Comparison of ENCODE assay signal across 24 cellular contexts in genomic region chr10:117740088-117740487, GRCh38.
A peak's percentile ranks its signal among the peaks of the same experiment; 100 is the strongest.
DNase-seq lines count a peak whose midpoint lies in the region; ATAC-seq, FAIRE-seq and TF ChIP-seq lines count a peak whose summit lies in the region.
"Had no signal": no experiment of that assay in that cellular context is flagged by ENCODE, and none has a peak within 500 bp of the region (broad histone marks: within the 10 kb centered on the region; RNA-seq: fewer than 3 reads in every experiment).

No MANE protein-coding gene starts in this region.

- H2AFZ ChIP-seq in K562 (ENCODE audit: low read depth, low read length) (no peak overlapping the region), OCI-LY7 (ENCODE audit: low read length) (no peak overlapping the region)
- H2AFZ ChIP-seq: GM23338 had no signal

- BruUV-seq in K562 (replicated peaks; lab: Mats Ljungman, UMichigan): no TSS peak
- no TSS peak for BruUV-seq in OCI-LY7 (replicated peaks; lab: Mats Ljungman, UMichigan)

- H3K36me3 ChIP-seq in K562 (ENCODE audit: control insufficient read depth, insufficient read depth, low read length): no peaks in the 10 kb centered on the region
- H3K36me3 ChIP-seq in brain microvascular endothelial cell (replicated peaks): no peaks in the 10 kb centered on the region
- H3K36me3 ChIP-seq in OCI-LY7 (ENCODE audit: insufficient read depth, low read length): no peaks in the 10 kb centered on the region
- H3K36me3 ChIP-seq: BE2C; BLaER1 treated with 17β-estradiol and CSF1 and Interleukin-3, amounts not matched to agents 10 nM and 100 nM had no signal

- peak in 1 of 4 experiments; percentile 4 for DNase-seq in K562 (ENCODE audit: extremely low read depth in 1 of 4, low spot score in 3 of 4)
- no peak for DNase-seq in foreskin keratinocyte
- DNase-seq in activated effector memory CD4-positive, alpha-beta T cell treated with anti-CD3 and anti-CD28 coated beads, Interleukin-2, amount 50 U/mL, for 16 hours: no peak
- no peak for DNase-seq in brain microvascular endothelial cell
- no peak for DNase-seq in OCI-LY7 (ENCODE audit: low spot score)
- DNase-seq: 8988T; ACHN; AML-193; BE2C; CD4-positive, alpha-beta T cell; CD8-positive, alpha-beta memory T cell; DMS 273 treated with DMSO at 0.1 percent for 48 hours; DMS79; EL; GDM1; H9 had no signal

- POLR2A ChIA-PET in K562 (lab: Yijun Ruan, JAX): no interaction called here
- POLR2A ChIA-PET in OCI-LY7 (lab: Charles Lee): no interaction called here

- TF ChIP-seq RAD21 in Ishikawa (IDR thresholded peaks at IDR 0.05; ENCODE audit: low read depth) (no peak), K562 (CRISPR knock-in tag; conservative IDR thresholded peaks at IDR 0.05 in 1 of 2, IDR thresholded peaks at IDR 0.05 in 1 of 2) (no peak)

- TF ChIP-seq CTCF in K562 (IDR thresholded peaks at IDR 0.05 in 2 of 3, conservative IDR thresholded peaks at IDR 0.05 in 1 of 3; ENCODE audit: insufficient read depth in 2 of 3, low read depth in 1 of 3, low read length in 3 of 3): no peak
- no peak for TF ChIP-seq CTCF in foreskin keratinocyte (conservative IDR thresholded peaks at IDR 0.05)
- no peak for TF ChIP-seq CTCF in brain microvascular endothelial cell (IDR thresholded peaks at IDR 0.05; ENCODE audit: low read depth, low read length, missing control alignments)
- TF ChIP-seq CTCF in OCI-LY7 (conservative IDR thresholded peaks at IDR 0.05; ENCODE audit: low read length): no peak

- H3K9me2 ChIP-seq in OCI-LY7 (ENCODE audit: insufficient read depth, low read length): no peaks in the 10 kb centered on the region

- H3K4me2 ChIP-seq in K562 (ENCODE audit: insufficient read depth, low read length): no peak overlapping the region
- no peak overlapping the region for H3K4me2 ChIP-seq in OCI-LY7 (ENCODE audit: low read length)
- H3K4me2 ChIP-seq: A549; BLaER1 treated with 17β-estradiol and CSF1 and Interleukin-3, amounts not matched to agents 10 nM and 100 nM; GM23338 had no signal

- intact Hi-C loops in K562 (cut with micrococcal nuclease) (no loop called here), OCI-LY7 (cut with micrococcal nuclease; ENCODE audit: unreplicated experiment) (no loop called here)

- TF ChIP-seq EP300 in Ishikawa (IDR thresholded peaks at IDR 0.05; ENCODE audit: borderline replicate concordance) (no peak), K562 (IDR thresholded peaks at IDR 0.05; ENCODE audit: low read length) (no peak)

- no peaks in the 10 kb centered on the region for H4K20me1 ChIP-seq in K562 (replicated peaks; ENCODE audit: control insufficient read depth, insufficient read depth, low read length)
- no peaks in the 10 kb centered on the region for H4K20me1 ChIP-seq in OCI-LY7 (ENCODE audit: insufficient read depth, low read length)
- H4K20me1 ChIP-seq: BLaER1 treated with 17β-estradiol and CSF1 and Interleukin-3, amounts not matched to agents 10 nM and 100 nM had no signal

- H3K4me3 ChIP-seq in K562 (no peak overlapping the region), brain microvascular endothelial cell (ENCODE audit: low read depth, low read length) (no peak overlapping the region), OCI-LY7 (ENCODE audit: low read depth, low read length, poor library complexity, severe bottlenecking) (no peak overlapping the region)
- H3K4me3 ChIP-seq: A549; BLaER1 treated with 17β-estradiol and CSF1 and Interleukin-3, amounts not matched to agents 10 nM and 100 nM; GM12878; GM23338 had no signal

- no peak for FAIRE-seq in K562 (lab: Jason Lieb, UNC)
- FAIRE-seq: A549, D721Med, GM12878, GM19239 had no signal

- H3K9me1 ChIP-seq in K562 (ENCODE audit: control insufficient read depth, insufficient read depth, low read length): no peaks in the 10 kb centered on the region

- H3K9me3 ChIP-seq in K562 (replicated peaks; ENCODE audit: control insufficient read depth, insufficient read depth, low read depth, low read length) (no peaks in the 10 kb centered on the region), OCI-LY7 (ENCODE audit: low read length) (no peaks in the 10 kb centered on the region)
- H3K9me3 ChIP-seq: A549; BE2C; BLaER1 treated with 17β-estradiol and CSF1 and Interleukin-3, amounts not matched to agents 10 nM and 100 nM had no signal

- CTCF ChIA-PET in K562 (lab: Yijun Ruan, JAX; ENCODE audit: low intra/inter-chr PET ratio) (no interaction called here), OCI-LY7 (lab: Charles Lee; ENCODE audit: unreplicated experiment) (no interaction called here)

- whole genome bisulfite sequencing in K562 (ENCODE audit: insufficient coverage, low coverage, missing lambda C conversion rate): 20% methylated on average over 1 of the region's 1 CpG

- H3K9ac ChIP-seq in K562 (ENCODE audit: insufficient read depth in 1 of 2, low read depth in 2 of 2, low read length in 2 of 2): no peak overlapping the region
- H3K9ac ChIP-seq: BLaER1 treated with 17β-estradiol and CSF1 and Interleukin-3, amounts not matched to agents 10 nM and 100 nM had no signal

- H3K79me2 ChIP-seq in K562 (ENCODE audit: control insufficient read depth, insufficient read depth, low read length) (no peaks in the 10 kb centered on the region), OCI-LY7 (ENCODE audit: insufficient read depth, low read depth, low read length) (no peaks in the 10 kb centered on the region)

- in situ Hi-C loops in K562 (cut with MboI): no loop called here
- in situ Hi-C loops in brain microvascular endothelial cell (cut with HindIII; ENCODE audit: low pct_ligation_motif_present, low sequenced_read_pairs): no loop called here

- H3K27me3 ChIP-seq in K562 (ENCODE audit: control insufficient read depth in 2 of 2, insufficient read depth in 2 of 2, low read length in 2 of 2) (peaks cover 0 to 9% of the 10 kb centered on the region in 2 experiments; a peak in 3 of 5 replicates), foreskin keratinocyte (peaks cover 19% of the 10 kb centered on the region), brain microvascular endothelial cell (replicated peaks) (peaks cover 4% of the 10 kb centered on the region)
- H3K27me3 ChIP-seq: BLaER1 treated with 17β-estradiol and CSF1 and Interleukin-3, amounts not matched to agents 10 nM and 100 nM had no signal

- no peak overlapping the region for H3K27ac ChIP-seq in K562 (ENCODE audit: extremely low read depth, low read depth, low read length)
- no peak overlapping the region for H3K27ac ChIP-seq in foreskin keratinocyte
- no peak overlapping the region for H3K27ac ChIP-seq in brain microvascular endothelial cell
- H3K27ac ChIP-seq in OCI-LY7 (ENCODE audit: low read depth, low read length, poor library complexity, severe bottlenecking): no peak overlapping the region
- H3K27ac ChIP-seq: A549; BLaER1 treated with 17β-estradiol and CSF1 and Interleukin-3, amounts not matched to agents 10 nM and 100 nM had no signal

- no peak for ATAC-seq in K562
- ATAC-seq in foreskin keratinocyte: peak; percentile 12
- ATAC-seq: A549, GM12878, HCT116 had no signal

- TF ChIP-seq POLR2A in K562 (conservative IDR thresholded peaks at IDR 0.05): no peak

- H3K4me1 ChIP-seq in K562 (replicated peaks in 1 of 2; ENCODE audit: control insufficient read depth in 2 of 2, insufficient read depth in 2 of 2, low read length in 2 of 2) (no peaks in the 10 kb centered on the region), foreskin keratinocyte (no peaks in the 10 kb centered on the region), OCI-LY7 (ENCODE audit: insufficient read depth, low read length, poor library complexity, severe bottlenecking) (no peaks in the 10 kb centered on the region)
- H3K4me1 ChIP-seq: BE2C had no signal

TF ChIP-seq in Ishikawa, 13 proteins besides CTCF, POLR2A, EP300 and RAD21:
- no peak for TF ChIP-seq EGR1 (IDR thresholded peaks at IDR 0.05)
- TF ChIP-seq TAF1 (IDR thresholded peaks at IDR 0.05; ENCODE audit: low read depth): no peak
- TF ChIP-seq USF1 (IDR thresholded peaks at IDR 0.05): peak; percentile 76
TF ChIP-seq in Ishikawa: peak in this region for 1.

TF ChIP-seq in K562, 482 proteins besides CTCF, POLR2A, EP300 and RAD21 (continues in another document):
- TF ChIP-seq PATZ1 (CRISPR knock-in tag; IDR thresholded peaks at IDR 0.05; ENCODE audit: borderline replicate concordance): no peak
- peak; percentile 32; the same call in 1 of the 2 replicates for TF ChIP-seq USF1 (CRISPR knock-in tag; IDR thresholded peaks at IDR 0.05)
- TF ChIP-seq, protein P1, sequence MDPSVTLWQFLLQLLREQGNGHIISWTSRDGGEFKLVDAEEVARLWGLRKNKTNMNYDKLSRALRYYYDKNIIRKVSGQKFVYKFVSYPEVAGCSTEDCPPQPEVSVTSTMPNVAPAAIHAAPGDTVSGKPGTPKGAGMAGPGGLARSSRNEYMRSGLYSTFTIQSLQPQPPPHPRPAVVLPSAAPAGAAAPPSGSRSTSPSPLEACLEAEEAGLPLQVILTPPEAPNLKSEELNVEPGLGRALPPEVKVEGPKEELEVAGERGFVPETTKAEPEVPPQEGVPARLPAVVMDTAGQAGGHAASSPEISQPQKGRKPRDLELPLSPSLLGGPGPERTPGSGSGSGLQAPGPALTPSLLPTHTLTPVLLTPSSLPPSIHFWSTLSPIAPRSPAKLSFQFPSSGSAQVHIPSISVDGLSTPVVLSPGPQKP (CRISPR knock-in tag; IDR thresholded peaks at IDR 0.05): no peak
- TF ChIP-seq CHD2 (IDR thresholded peaks at IDR 0.05; ENCODE audit: low read depth, low read length): no peak
- TF ChIP-seq SNIP1 (IDR thresholded peaks at IDR 0.05; ENCODE audit: low read depth): no peak
